Comparison of ENCODE assay signal across 2 cellular contexts in the genomic region with DNA sequence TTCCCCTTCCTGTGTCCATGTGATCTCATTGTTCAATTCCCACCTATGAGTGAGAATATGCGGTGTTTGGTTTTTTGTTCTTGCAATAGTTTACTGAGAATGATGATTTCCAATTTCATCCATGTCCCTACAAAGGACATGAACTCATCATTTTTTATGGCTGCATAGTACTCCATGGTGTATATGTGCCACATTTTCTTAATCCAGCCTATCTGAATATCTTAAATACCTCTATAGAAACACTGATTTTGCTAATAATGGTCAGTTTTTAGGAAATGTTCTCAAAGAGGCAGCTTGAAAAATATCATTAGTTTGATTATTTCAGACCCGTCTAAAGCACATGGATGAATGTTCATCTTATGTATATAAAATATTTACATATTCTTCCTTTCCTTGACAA. TPM values are rescaled to one million over a fixed set of nuclear protein-coding genes. Genes with fewer than 3 reads are reported as not detected.
DNase-seq lines count a peak whose midpoint lies in the region; ATAC-seq, FAIRE-seq and TF ChIP-seq lines count a peak whose summit lies in the region.
"Not testable (repeated sequence)": the region's sequence is repeated elsewhere in the genome, so short reads cannot be mapped to it uniquely, and the experiment has no call there.

No MANE protein-coding gene starts in this region.

- not testable (repeated sequence) for H3K36me3 ChIP-seq in HEK293 (ENCODE audit: control insufficient read depth in 2 of 2, insufficient read depth in 1 of 2, low read length in 2 of 2); K562 (ENCODE audit: control insufficient read depth, insufficient read depth, low read length)

- H3K27ac ChIP-seq in HEK293 (ENCODE audit: extremely low read depth, low read depth, low read length); K562 (ENCODE audit: extremely low read depth, low read depth, low read length): not testable (repeated sequence)

- not testable (repeated sequence) for H3K4me2 ChIP-seq in K562 (ENCODE audit: insufficient read depth, low read length)

- DNase-seq in K562 (ENCODE audit: extremely low read depth in 1 of 4, low spot score in 3 of 4): not testable (repeated sequence)

- H3K4me1 ChIP-seq in HEK293 (ENCODE audit: control insufficient read depth, insufficient read depth, low read length); K562 (replicated peaks in 1 of 2; ENCODE audit: control insufficient read depth in 2 of 2, insufficient read depth in 2 of 2, low read length in 2 of 2): not testable (repeated sequence)

- not testable (repeated sequence) for H2AFZ ChIP-seq in K562 (ENCODE audit: low read depth, low read length)

- not testable (repeated sequence) for ATAC-seq in K562

- not testable (repeated sequence) for H3K27me3 ChIP-seq in K562 (ENCODE audit: control insufficient read depth in 2 of 2, insufficient read depth in 2 of 2, low read length in 2 of 2)

- not testable (repeated sequence) for TF ChIP-seq RAD21 in K562 (CRISPR knock-in tag; conservative IDR thresholded peaks at IDR 0.05 in 1 of 2, IDR thresholded peaks at IDR 0.05 in 1 of 2)

- not testable (repeated sequence) for H3K9me1 ChIP-seq in K562 (ENCODE audit: control insufficient read depth, insufficient read depth, low read length)

- not testable (repeated sequence) for BruUV-seq in K562 (replicated peaks; lab: Mats Ljungman, UMichigan)

- 100% methylated on average over 1 of the region's 2 CpGs for WGBS in K562 (ENCODE audit: insufficient coverage, low coverage, missing lambda C conversion rate)

- not testable (repeated sequence) for H3K9ac ChIP-seq in K562 (ENCODE audit: insufficient read depth in 1 of 2, low read depth in 2 of 2, low read length in 2 of 2)

- CTCF ChIA-PET in HEK293 (lab: Yijun Ruan, JAX); K562 (lab: Yijun Ruan, JAX; ENCODE audit: low intra/inter-chr PET ratio): not testable (repeated sequence)

- TF ChIP-seq POLR2A in K562 (conservative IDR thresholded peaks at IDR 0.05): not testable (repeated sequence)

- in situ Hi-C loops in K562 (cut with MboI): loop anchor here (25.0 kb wide), 1 partner anchor 640 kb away; no protein-coding TSS in a partner anchor

- intact Hi-C loops in K562 (cut with micrococcal nuclease): not testable (repeated sequence)

- not testable (repeated sequence) for FAIRE-seq in K562 (lab: Jason Lieb, UNC)

- not testable (repeated sequence) for TF ChIP-seq CTCF in HEK293 (tag by site-specific recombination; IDR thresholded peaks at IDR 0.05); K562 (IDR thresholded peaks at IDR 0.05 in 2 of 3, conservative IDR thresholded peaks at IDR 0.05 in 1 of 3; ENCODE audit: insufficient read depth in 2 of 3, low read depth in 1 of 3, low read length in 3 of 3)

- POLR2A ChIA-PET in HEK293 (lab: Yijun Ruan, JAX); K562 (lab: Yijun Ruan, JAX): not testable (repeated sequence)

- H3K9me3 ChIP-seq in HEK293 (ENCODE audit: control insufficient read depth, insufficient read depth, low read depth, low read length); K562 (replicated peaks; ENCODE audit: control insufficient read depth, insufficient read depth, low read depth, low read length): not testable (repeated sequence)

- H3K4me3 ChIP-seq in HEK293 (ENCODE audit: low read depth, low read length); K562: not testable (repeated sequence)

- not testable (repeated sequence) for H4K20me1 ChIP-seq in K562 (replicated peaks; ENCODE audit: control insufficient read depth, insufficient read depth, low read length)

- not testable (repeated sequence) for H3K79me2 ChIP-seq in K562 (ENCODE audit: control insufficient read depth, insufficient read depth, low read length)

- not testable (repeated sequence) for TF ChIP-seq EP300 in K562 (IDR thresholded peaks at IDR 0.05; ENCODE audit: low read length)

TF ChIP-seq in HEK293, 187 proteins besides CTCF, POLR2A, EP300 and RAD21:
- TF ChIP-seq ZNF146 (tag by site-specific recombination; IDR thresholded peaks at IDR 0.05): peak; percentile 83

TF ChIP-seq in K562, 482 proteins besides CTCF, POLR2A, EP300 and RAD21:
- peak; percentile 64 for TF ChIP-seq BCOR (IDR thresholded peaks at IDR 0.05)
- TF ChIP-seq ZNF146 (CRISPR knock-in tag; IDR thresholded peaks at IDR 0.05; ENCODE audit: unreplicated experiment): peak; percentile 72
- TF ChIP-seq RBM25 (IDR thresholded peaks at IDR 0.05; ENCODE audit: low read depth, low read length, severe bottlenecking): peak; percentile 54

RNA-seq across cellular contexts. Expression of a gene that starts 21.7 kb away (rescaled TPM):
- 28.7 and 54.2 TPM in 2 replicates for total RNA-seq in K562 (2011; cell fraction: chromatin; rRNA removed; ENCODE audit: low replicate concordance)
- total RNA-seq in K562 (2011; cell fraction: nucleolus; rRNA removed): 10.3 and 12.6 TPM in 2 replicates
- 17.4 and 19.8 TPM in 2 replicates for total RNA-seq in K562 (2011; cell fraction: nucleoplasm; rRNA removed)
- 15.1 and 15.8 TPM in 2 replicates for total RNA-seq in K562 (2014; rRNA removed)
- total RNA-seq in K562 (2014; rRNA removed; fragmentation: Illumina TruSeq; extraction: Trizol): 23.6 and 27.5 TPM in 2 replicates
- 29.4 TPM in 2 replicates for total RNA-seq in K562 (2015; rRNA removed; fragmentation: Illumina TruSeq; extraction: Trizol)
- total RNA-seq in K562 (2021): 14.6 and 16.1 TPM in 2 replicates
- 11.9 and 12.2 TPM in 2 replicates for polyA plus RNA-seq in K562 (2011; rRNA removed)
- polyA plus RNA-seq in K562 (2011; cell fraction: cytosol; rRNA removed): 3.2 and 4.4 TPM in 2 replicates
- polyA plus RNA-seq in K562 (2011; cell fraction: nucleus; rRNA removed): 9.7 and 13.4 TPM in 2 replicates
- 15.9 and 21.4 TPM in 2 replicates for polyA plus RNA-seq in K562 (2012)
- polyA plus RNA-seq in K562 (2014; fragmentation: Illumina TruSeq; extraction: Trizol): 18.3 and 20.4 TPM in 2 replicates
- polyA plus RNA-seq in K562 (2014; fragmentation: Nextera tagmentation; extraction: Ambion mirVana): 1 to 10 TPM; 2.4 to 3.5 TPM
- polyA plus RNA-seq in K562 (2014; rRNA removed): 8.3 and 9.8 TPM in 2 replicates
- 16.7 and 20.8 TPM in 2 replicates for polyA minus RNA-seq in K562 (2011; rRNA and poly(A)+ RNA removed)
- polyA minus RNA-seq in K562 (2011; cell fraction: cytosol; rRNA and poly(A)+ RNA removed): 9.1 and 11.1 TPM in 2 replicates
- 17.1 and 47.2 TPM in 2 replicates for polyA minus RNA-seq in K562 (2011; cell fraction: nucleus; rRNA and poly(A)+ RNA removed)
